ENCODE assay signal across 20 cellular contexts in the genomic region with DNA sequence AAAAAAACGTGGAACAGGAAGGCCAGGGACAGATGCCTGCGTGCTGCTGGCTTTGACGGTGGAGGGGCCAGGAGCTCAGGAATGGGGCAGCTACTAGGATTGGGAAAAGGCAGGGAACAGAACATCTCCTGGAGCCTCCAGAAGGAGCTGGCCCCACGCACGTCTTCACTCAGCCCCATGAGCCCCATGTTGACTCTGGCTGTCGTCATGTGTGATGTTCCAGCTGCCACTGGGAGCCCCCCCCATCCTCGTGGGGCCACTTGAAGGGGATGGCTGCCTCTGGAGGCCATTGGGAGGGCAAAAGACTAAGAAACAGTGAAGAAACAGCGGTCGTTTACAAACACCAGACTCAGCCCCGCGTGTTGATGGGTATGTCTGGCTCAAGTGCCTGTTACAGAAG. TPM values are rescaled to one million over a fixed set of nuclear protein-coding genes. Genes with fewer than 3 reads are reported as not detected.
"Had no signal": no experiment of that assay in that cellular context is flagged by ENCODE, and none has a peak within 500 bp of the region (broad histone marks: within the 10 kb centered on the region; RNA-seq: fewer than 3 reads in every experiment).

No MANE protein-coding gene starts in this region.

- H3K27me3 ChIP-seq: gastrocnemius medialis had no signal

- H3K4me1 ChIP-seq: gastrocnemius medialis had no signal

- H3K27ac Mint-ChIP-seq: activated CD4-positive, alpha-beta memory T cell treated with anti-CD3 and anti-CD28 coated beads, Interleukin-2, amount 10 ng/mL, durations not matched to agents 7 days and 5 days; activated naive CD8-positive, alpha-beta T cell treated with anti-CD3 and anti-CD28 coated beads for 36 hours; activated T-cell treated with anti-CD3 and anti-CD28 coated beads, Interleukin-2, amount 50 U/mL, for 72 hours; naive thymus-derived CD4-positive, alpha-beta T cell had no signal

- DNase-seq: activated CD4-positive, alpha-beta memory T cell treated with anti-CD3 and anti-CD28 coated beads, Interleukin-2, amount 10 ng/mL, durations not matched to agents 7 days and 5 days; activated CD4-positive, alpha-beta T cell treated with anti-CD3 and anti-CD28 coated beads for 1 hour; activated gamma-delta T cell treated with Interleukin-2 at 50 U/mL for 16 hours; activated naive CD8-positive, alpha-beta T cell treated with anti-CD3 and anti-CD28 coated beads for 36 hours; activated T-cell treated with anti-CD3 and anti-CD28 coated beads, Interleukin-2, amount 50 U/mL, for 72 hours; effector CD8-positive, alpha-beta T cell; gastrocnemius medialis; hippocampal formation; kidney glomerular epithelial cell; naive thymus-derived CD4-positive, alpha-beta T cell; stimulated activated CD4-positive, alpha-beta T cell treated with anti-CD3 and anti-CD28 coated beads, Interleukin-4, amount 100 ng/mL, for 4 hours; stimulated activated naive CD8-positive, alpha-beta T cell treated with anti-CD3 and anti-CD28 coated beads, Interleukin-15, amount 100 ng/mL, for 72 hours; trophoblast cell had no signal

- H3K4me1 Mint-ChIP-seq: activated CD4-positive, alpha-beta memory T cell treated with anti-CD3 and anti-CD28 coated beads, Interleukin-2, amount 10 ng/mL, durations not matched to agents 7 days and 5 days; activated naive CD8-positive, alpha-beta T cell treated with anti-CD3 and anti-CD28 coated beads for 36 hours; naive thymus-derived CD4-positive, alpha-beta T cell; stimulated activated naive CD8-positive, alpha-beta T cell treated with anti-CD3 and anti-CD28 coated beads, Interleukin-15, amount 100 ng/mL, for 72 hours had no signal

- H3K9me3 ChIP-seq: gastrocnemius medialis had no signal

- H3K4me3 Mint-ChIP-seq: activated CD4-positive, alpha-beta memory T cell treated with anti-CD3 and anti-CD28 coated beads, Interleukin-2, amount 10 ng/mL, durations not matched to agents 7 days and 5 days; activated naive CD8-positive, alpha-beta T cell treated with anti-CD3 and anti-CD28 coated beads for 36 hours; activated T-cell treated with anti-CD3 and anti-CD28 coated beads, Interleukin-2, amount 50 U/mL, for 72 hours; naive thymus-derived CD4-positive, alpha-beta T cell; stimulated activated naive CD8-positive, alpha-beta T cell treated with anti-CD3 and anti-CD28 coated beads, Interleukin-15, amount 100 ng/mL, for 72 hours had no signal

- ATAC-seq: activated T-cell treated with anti-CD3 and anti-CD28 coated beads, Interleukin-2, amount 50 U/mL, for 72 hours; gastrocnemius medialis; naive thymus-derived CD4-positive, alpha-beta T cell; stimulated activated naive CD8-positive, alpha-beta T cell treated with anti-CD3 and anti-CD28 coated beads, Interleukin-15, amount 100 ng/mL, for 72 hours had no signal

- H3K9me3 Mint-ChIP-seq: activated CD4-positive, alpha-beta memory T cell treated with anti-CD3 and anti-CD28 coated beads, Interleukin-2, amount 10 ng/mL, durations not matched to agents 7 days and 5 days; activated naive CD8-positive, alpha-beta T cell treated with anti-CD3 and anti-CD28 coated beads for 36 hours; activated T-cell treated with anti-CD3 and anti-CD28 coated beads, Interleukin-2, amount 50 U/mL, for 72 hours; naive thymus-derived CD4-positive, alpha-beta T cell; stimulated activated naive CD8-positive, alpha-beta T cell treated with anti-CD3 and anti-CD28 coated beads, Interleukin-15, amount 100 ng/mL, for 72 hours had no signal

- H3K27me3 Mint-ChIP-seq: activated CD4-positive, alpha-beta memory T cell treated with anti-CD3 and anti-CD28 coated beads, Interleukin-2, amount 10 ng/mL, durations not matched to agents 7 days and 5 days; activated naive CD8-positive, alpha-beta T cell treated with anti-CD3 and anti-CD28 coated beads for 36 hours; naive thymus-derived CD4-positive, alpha-beta T cell; stimulated activated naive CD8-positive, alpha-beta T cell treated with anti-CD3 and anti-CD28 coated beads, Interleukin-15, amount 100 ng/mL, for 72 hours had no signal

- H3K36me3 Mint-ChIP-seq: activated naive CD8-positive, alpha-beta T cell treated with anti-CD3 and anti-CD28 coated beads for 36 hours had no signal

- H3K4me3 ChIP-seq: gastrocnemius medialis, lung had no signal

- H3K27ac ChIP-seq: gastrocnemius medialis had no signal

RNA-seq across cellular contexts. Expression of a gene that starts 36.2 kb away (rescaled TPM):
- total RNA-seq: activated CD4-positive, alpha-beta memory T cell treated with anti-CD3 and anti-CD28 coated beads, Interleukin-2, amount 10 ng/mL, durations not matched to agents 7 days and 5 days; activated naive CD8-positive, alpha-beta T cell treated with anti-CD3 and anti-CD28 coated beads for 36 hours; activated T-cell treated with anti-CD3 and anti-CD28 coated beads, Interleukin-2, amount 50 U/mL, for 72 hours; aorta; fibroblast of lung; gastrocnemius medialis; lung; naive thymus-derived CD4-positive, alpha-beta T cell; omental fat pad; pulmonary artery endothelial cell; SK-MEL-5; skeletal muscle tissue had no signal
